18 cellular contexts compared by ENCODE assay signal in genomic region chrX:50622751-50623150, GRCh38.
"Had no signal": no experiment of that assay in that cellular context is flagged by ENCODE, and none has a peak within 500 bp of the region (broad histone marks: within the 10 kb centered on the region; RNA-seq: fewer than 3 reads in every experiment).

No MANE protein-coding gene starts in this region.

- ATAC-seq: T-helper 17 cell had no signal

- H3K4me1 Mint-ChIP-seq: T-helper 17 cell had no signal

- H3K27ac Mint-ChIP-seq: activated naive CD8-positive, alpha-beta T cell; T-helper 17 cell had no signal

- H3K27me3 Mint-ChIP-seq: activated naive CD8-positive, alpha-beta T cell had no signal

- H3K36me3 Mint-ChIP-seq: activated naive CD8-positive, alpha-beta T cell had no signal

- H3K4me3 Mint-ChIP-seq: activated naive CD8-positive, alpha-beta T cell; T-helper 17 cell had no signal

- FAIRE-seq: TTC549 had no signal

- DNase-seq: activated CD4-positive, CD25-positive, alpha-beta regulatory T cell; activated effector memory CD4-positive, alpha-beta T cell treated with Interleukin-2 at 50 U/mL for 16 hours; activated naive CD4-positive, alpha-beta T cell treated with Interleukin-2 at 50 U/mL for 16 hours; brain microvascular endothelial cell; NCI-H1092 treated with DMSO at 0.1 percent for 48 hours; NCI-H1417 treated with DMSO at 0.1 percent for 48 hours; NCI-H1694; NCI-H2029; NCI-H2107; NCI-H2171 treated with DMSO at 0.1 percent for 48 hours; NCI-H226; NCI-H526; NCI-H774; SIG-M5; T-helper 17 cell; T1000 had no signal
